ENCODE assay signal across 15 cellular contexts in genomic region chr1:32404956-32405355, GRCh38. TPM values are rescaled to one million over a fixed set of nuclear protein-coding genes. Genes with fewer than 3 reads are reported as not detected.
"Had no signal": no experiment of that assay in that cellular context is flagged by ENCODE, and none has a peak within 500 bp of the region (broad histone marks: within the 10 kb centered on the region; RNA-seq: fewer than 3 reads in every experiment).

No MANE protein-coding gene starts in this region.

- H3K27me3 ChIP-seq: neural progenitor cell, right lobe of liver had no signal

- H3K27ac ChIP-seq: lower lobe of right lung, neural progenitor cell, psoas muscle had no signal

- FAIRE-seq: islet of Langerhans had no signal

- DNase-seq: activated CD4-positive, alpha-beta T cell treated with anti-CD3 and anti-CD28 coated beads for 36 hours; activated CD8-positive, alpha-beta memory T cell treated with anti-CD3 and anti-CD28 coated beads, Interleukin-2, amount 50 U/mL, for 4 hours; activated CD8-positive, alpha-beta T cell treated with anti-CD3 and anti-CD28 coated beads for 36 hours; activated gamma-delta T cell treated with Interleukin-2 at 50 U/mL for 16 hours; amygdala; left colon; lower lobe of right lung; psoas muscle; right lobe of liver; stimulated activated CD4-positive, alpha-beta T cell treated with anti-CD3 and anti-CD28 coated beads, Interleukin-1b, Interleukin-23, amount 100 ng/mL, for 48 hours; stimulated activated naive CD8-positive, alpha-beta T cell treated with anti-CD3 and anti-CD28 coated beads, Interleukin-15, amount 100 ng/mL, for 72 hours had no signal

- H3K36me3 ChIP-seq: lower lobe of right lung, neural progenitor cell, right lobe of liver had no signal

- H2AFZ ChIP-seq: neural progenitor cell had no signal

- H3K4me3 ChIP-seq: lower lobe of right lung, neural progenitor cell, psoas muscle, right lobe of liver had no signal

- H3K9ac ChIP-seq: neural progenitor cell had no signal

- H3K4me1 ChIP-seq: lower lobe of right lung, neural progenitor cell, psoas muscle had no signal

- H3K9me3 ChIP-seq: lower lobe of right lung, psoas muscle, right lobe of liver had no signal

- H3K4me2 ChIP-seq: neural progenitor cell had no signal

RNA-seq across cellular contexts. Expression of gene TSSK3, which starts 42.6 kb away (rescaled TPM):
- total RNA-seq: epithelial cell of proximal tubule, temporal lobe had no signal

RNA-seq across cellular contexts. Expression of gene ZBTB8B, which starts 59.9 kb away (rescaled TPM):
- total RNA-seq: activated CD4-positive, alpha-beta T cell treated with anti-CD3 and anti-CD28 coated beads for 36 hours; activated CD8-positive, alpha-beta T cell treated with anti-CD3 and anti-CD28 coated beads for 36 hours; left colon; psoas muscle; right lobe of liver had no signal
